Comparison of ENCODE assay signal across 8 cellular contexts in the genomic region with DNA sequence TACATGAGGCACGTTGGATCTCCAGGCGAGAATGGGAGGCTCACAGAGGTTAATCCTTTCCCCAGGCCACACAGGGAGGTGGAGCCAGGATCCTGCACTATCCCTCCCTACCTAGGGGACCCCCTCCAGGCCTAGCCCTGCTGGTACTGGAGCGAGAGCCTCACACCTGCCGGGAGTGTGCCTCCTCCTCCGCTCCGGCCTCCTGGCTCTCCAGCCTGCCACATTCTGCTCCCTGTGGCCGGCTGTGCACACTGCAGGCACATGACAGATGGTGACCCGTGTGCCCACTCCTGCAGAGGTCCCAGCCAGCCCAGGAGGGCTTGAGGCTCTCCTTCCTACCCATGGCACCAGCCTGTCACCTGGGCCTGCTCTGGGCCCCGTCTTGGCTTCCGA.
DNase-seq lines count a peak whose midpoint lies in the region; ATAC-seq and TF ChIP-seq lines count a peak whose summit lies in the region.

No MANE protein-coding gene starts in this region.

- CTCF ChIA-PET in HEK293 (lab: Yijun Ruan, JAX): no interaction called here

- no peak overlapping the region for H3K27ac ChIP-seq in HEK293 (ENCODE audit: extremely low read depth, low read depth, low read length)
- H3K27ac ChIP-seq in WERI-Rb-1: peak overlapping the region; percentile 54

- H3K4me3 ChIP-seq in HEK293 (ENCODE audit: low read depth, low read length): no peak overlapping the region
- no peak overlapping the region for H3K4me3 ChIP-seq in WERI-Rb-1 (ENCODE audit: low read depth, low read length)
- H3K4me3 ChIP-seq in kidney epithelial cell (ENCODE audit: low read depth, low read length): no peak overlapping the region

- no peaks in the 10 kb centered on the region for H3K4me1 ChIP-seq in HEK293 (ENCODE audit: control insufficient read depth, insufficient read depth, low read length)

- H3K9me3 ChIP-seq in HEK293 (ENCODE audit: control insufficient read depth, insufficient read depth, low read depth, low read length) (no peaks in the 10 kb centered on the region), WERI-Rb-1 (ENCODE audit: severe bottlenecking) (no peaks in the 10 kb centered on the region)

- no peaks in the 10 kb centered on the region for H3K27me3 ChIP-seq in WERI-Rb-1 (ENCODE audit: insufficient read depth, low read depth, severe bottlenecking)
- H3K27me3 ChIP-seq in kidney epithelial cell (ENCODE audit: control insufficient read depth, insufficient read depth, low read length): no peaks in the 10 kb centered on the region

- peaks cover 0 to 69% of the 10 kb centered on the region in 2 experiments; a peak in 1 of 3 replicates for H3K36me3 ChIP-seq in HEK293 (ENCODE audit: control insufficient read depth in 2 of 2, insufficient read depth in 1 of 2, low read length in 2 of 2)
- peaks cover 22% of the 10 kb centered on the region for H3K36me3 ChIP-seq in WERI-Rb-1
- H3K36me3 ChIP-seq in kidney epithelial cell (ENCODE audit: control insufficient read depth, insufficient read depth, low read length): no peaks in the 10 kb centered on the region

- no peak for ATAC-seq in GM19035 (IDR thresholded peaks at IDR 0.05; ENCODE audit: unreplicated experiment)

- POLR2A ChIA-PET in HEK293 (lab: Yijun Ruan, JAX): no interaction called here

- DNase-seq in COR-L47 (lab: John Stamatoyannopoulos, UW): peak; percentile 46
- DNase-seq in WERI-Rb-1: peak; percentile 83
- no peak for DNase-seq in kidney epithelial cell (ENCODE audit: low read depth)
- no peak for DNase-seq in T-helper 9 cell
- no peak for DNase-seq in EL
- DNase-seq in NOMO-1 (lab: John Stamatoyannopoulos, UW; ENCODE audit: unreplicated experiment in 2 of 2): no peak

- TF ChIP-seq CTCF in HEK293 (tag by site-specific recombination; IDR thresholded peaks at IDR 0.05): peak; percentile 13; the same call in 1 of the 2 replicates
- peak; percentile 82 for TF ChIP-seq CTCF in WERI-Rb-1 (IDR thresholded peaks at IDR 0.05; ENCODE audit: low read depth, low read length)
- peak; percentile 47 for TF ChIP-seq CTCF in kidney epithelial cell (IDR thresholded peaks at IDR 0.05; ENCODE audit: insufficient read depth, low read length, poor library complexity, severe bottlenecking)

TF ChIP-seq in HEK293, 187 proteins besides CTCF, POLR2A, EP300 and RAD21:
- TF ChIP-seq, protein P1, sequence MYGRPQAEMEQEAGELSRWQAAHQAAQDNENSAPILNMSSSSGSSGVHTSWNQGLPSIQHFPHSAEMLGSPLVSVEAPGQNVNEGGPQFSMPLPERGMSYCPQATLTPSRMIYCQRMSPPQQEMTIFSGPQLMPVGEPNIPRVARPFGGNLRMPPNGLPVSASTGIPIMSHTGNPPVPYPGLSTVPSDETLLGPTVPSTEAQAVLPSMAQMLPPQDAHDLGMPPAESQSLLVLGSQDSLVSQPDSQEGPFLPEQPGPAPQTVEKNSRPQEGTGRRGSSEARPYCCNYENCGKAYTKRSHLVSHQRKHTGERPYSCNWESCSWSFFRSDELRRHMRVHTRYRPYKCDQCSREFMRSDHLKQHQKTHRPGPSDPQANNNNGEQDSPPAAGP (tag by site-specific recombination; IDR thresholded peaks at IDR 0.05): peak; percentile 18; the same call in 1 of the 2 replicates
- no peak for TF ChIP-seq ZNF658 (tag by site-specific recombination; IDR thresholded peaks at IDR 0.05)
- no peak for TF ChIP-seq ZNF596 (tag by site-specific recombination; IDR thresholded peaks at IDR 0.05)
- no peak for TF ChIP-seq TRIM28 (IDR thresholded peaks at IDR 0.05; ENCODE audit: borderline replicate concordance, low read length)
- TF ChIP-seq, protein P2, sequence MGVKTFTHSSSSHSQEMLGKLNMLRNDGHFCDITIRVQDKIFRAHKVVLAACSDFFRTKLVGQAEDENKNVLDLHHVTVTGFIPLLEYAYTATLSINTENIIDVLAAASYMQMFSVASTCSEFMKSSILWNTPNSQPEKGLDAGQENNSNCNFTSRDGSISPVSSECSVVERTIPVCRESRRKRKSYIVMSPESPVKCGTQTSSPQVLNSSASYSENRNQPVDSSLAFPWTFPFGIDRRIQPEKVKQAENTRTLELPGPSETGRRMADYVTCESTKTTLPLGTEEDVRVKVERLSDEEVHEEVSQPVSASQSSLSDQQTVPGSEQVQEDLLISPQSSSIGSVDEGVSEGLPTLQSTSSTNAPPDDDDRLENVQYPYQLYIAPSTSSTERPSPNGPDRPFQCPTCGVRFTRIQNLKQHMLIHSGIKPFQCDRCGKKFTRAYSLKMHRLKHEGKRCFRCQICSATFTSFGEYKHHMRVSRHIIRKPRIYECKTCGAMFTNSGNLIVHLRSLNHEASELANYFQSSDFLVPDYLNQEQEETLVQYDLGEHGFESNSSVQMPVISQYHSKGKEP (tag by site-specific recombination; IDR thresholded peaks at IDR 0.05): no peak
- peak; percentile 44; the same call in 1 of the 2 replicates for TF ChIP-seq ZNF600 (tag by site-specific recombination; IDR thresholded peaks at IDR 0.05)
- no peak for TF ChIP-seq ZNF610 (tag by site-specific recombination; IDR thresholded peaks at IDR 0.05; ENCODE audit: borderline replicate concordance)
- 0 out of 2 replicates have a peak, but pooled peaks have one; percentile 6 for TF ChIP-seq GLIS1 (tag by site-specific recombination; IDR thresholded peaks at IDR 0.05)
- peak; percentile 56 for TF ChIP-seq ZIC2 (tag by site-specific recombination; IDR thresholded peaks at IDR 0.05)
TF ChIP-seq in HEK293: peak in this region for 4.

Comparison
In these comparisons a context has a peak if more than half of its experiments do, and no peak if none do; other contexts are left out.
1. DNase-seq: peak in COR-L47 (single experiment) and WERI-Rb-1 (single experiment); none in kidney epithelial cell (single experiment), T-helper 9 cell (single experiment), EL (single experiment) and NOMO-1 (0 of 2).
2. CTCF ChIP-seq: peak in every context shown above with its lines; median percentile 82 in WERI-Rb-1; 47 in kidney epithelial cell; 13 in HEK293.